ENCODE assay signal across 1 cellular context in the genomic region with DNA sequence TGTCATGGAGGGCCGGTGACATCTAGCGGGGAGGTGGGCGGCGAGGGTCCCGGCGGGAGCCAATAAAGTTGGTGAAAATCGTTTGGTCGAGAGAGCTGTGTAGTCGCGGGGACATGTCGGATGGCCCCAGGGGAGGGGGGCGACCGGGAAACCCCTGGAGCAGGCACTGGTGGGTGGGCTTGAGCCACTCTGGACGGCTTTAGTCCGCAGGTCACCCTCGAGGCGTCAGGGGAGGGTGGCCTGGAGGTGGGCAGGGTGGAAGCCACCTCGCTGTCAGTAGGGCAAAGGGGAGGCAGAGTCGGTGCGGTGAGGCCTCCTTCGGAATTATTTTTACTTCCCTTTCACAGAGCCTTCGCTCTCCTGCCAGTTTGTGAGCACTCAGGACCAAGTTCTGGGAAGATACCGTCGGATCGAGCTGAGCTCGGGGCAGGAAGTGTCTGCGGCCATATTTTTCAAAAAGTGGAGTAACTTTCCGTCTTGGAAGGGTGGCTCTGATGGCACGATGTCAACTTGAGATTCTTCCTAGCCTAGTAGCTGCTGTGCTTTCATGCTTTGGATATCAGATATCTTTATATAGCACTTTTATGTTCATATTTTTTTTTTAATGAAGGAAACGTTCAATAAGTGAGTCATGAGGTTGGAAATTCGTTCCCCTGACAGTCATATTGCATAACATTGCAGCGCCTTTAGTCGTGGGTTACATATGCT.
TF ChIP-seq lines count a peak whose summit lies in the region.

No MANE protein-coding gene starts in this region.

TF ChIP-seq in HepG2, 621 proteins besides CTCF, POLR2A, EP300 and RAD21:
- TF ChIP-seq ZNF616 (CRISPR knock-in tag; IDR thresholded peaks at IDR 0.05; ENCODE audit: low read depth) (no peak), CEBPB (IDR thresholded peaks at IDR 0.05; ENCODE audit: borderline replicate concordance, low read depth, low read length) (peak; percentile 46), ZNF777 (CRISPR knock-in tag; IDR thresholded peaks at IDR 0.05) (peak; percentile 61), PPARG (CRISPR knock-in tag; conservative IDR thresholded peaks at IDR 0.05) (peak; percentile 68; the same call in 1 of the 2 replicates), PLRG1 (conservative IDR thresholded peaks at IDR 0.05) (no peak), ZNF367 (CRISPR knock-in tag; IDR thresholded peaks at IDR 0.05; ENCODE audit: borderline replicate concordance) (no peak), FOXK1 (CRISPR knock-in tag; IDR thresholded peaks at IDR 0.05; ENCODE audit: borderline replicate concordance, low read depth) (no peak), ZSCAN12 (CRISPR knock-in tag; IDR thresholded peaks at IDR 0.05) (no peak), ZNF280D (CRISPR knock-in tag; IDR thresholded peaks at IDR 0.05) (0 out of 2 replicates have a peak, but pooled peaks have one; percentile 6), ZNF761 (CRISPR knock-in tag; conservative IDR thresholded peaks at IDR 0.05) (no peak), CEBPG (CRISPR knock-in tag; IDR thresholded peaks at IDR 0.05) (peak; percentile 69), ZNF446 (CRISPR knock-in tag; IDR thresholded peaks at IDR 0.05) (no peak), RXRB (CRISPR knock-in tag; IDR thresholded peaks at IDR 0.05; ENCODE audit: borderline replicate concordance) (0 out of 2 replicates have a peak, but pooled peaks have one; percentile 13), ISX (CRISPR knock-in tag; conservative IDR thresholded peaks at IDR 0.05) (no peak), ZFP62 (CRISPR knock-in tag; IDR thresholded peaks at IDR 0.05) (no peak), FOXP4 (CRISPR knock-in tag; IDR thresholded peaks at IDR 0.05) (no peak), ZNF615 (CRISPR knock-in tag; IDR thresholded peaks at IDR 0.05; ENCODE audit: borderline replicate concordance) (no peak), ZFY (CRISPR knock-in tag; IDR thresholded peaks at IDR 0.05) (0 out of 2 replicates have a peak, but pooled peaks have one; percentile 5)
- TF ChIP-seq, protein P1, sequence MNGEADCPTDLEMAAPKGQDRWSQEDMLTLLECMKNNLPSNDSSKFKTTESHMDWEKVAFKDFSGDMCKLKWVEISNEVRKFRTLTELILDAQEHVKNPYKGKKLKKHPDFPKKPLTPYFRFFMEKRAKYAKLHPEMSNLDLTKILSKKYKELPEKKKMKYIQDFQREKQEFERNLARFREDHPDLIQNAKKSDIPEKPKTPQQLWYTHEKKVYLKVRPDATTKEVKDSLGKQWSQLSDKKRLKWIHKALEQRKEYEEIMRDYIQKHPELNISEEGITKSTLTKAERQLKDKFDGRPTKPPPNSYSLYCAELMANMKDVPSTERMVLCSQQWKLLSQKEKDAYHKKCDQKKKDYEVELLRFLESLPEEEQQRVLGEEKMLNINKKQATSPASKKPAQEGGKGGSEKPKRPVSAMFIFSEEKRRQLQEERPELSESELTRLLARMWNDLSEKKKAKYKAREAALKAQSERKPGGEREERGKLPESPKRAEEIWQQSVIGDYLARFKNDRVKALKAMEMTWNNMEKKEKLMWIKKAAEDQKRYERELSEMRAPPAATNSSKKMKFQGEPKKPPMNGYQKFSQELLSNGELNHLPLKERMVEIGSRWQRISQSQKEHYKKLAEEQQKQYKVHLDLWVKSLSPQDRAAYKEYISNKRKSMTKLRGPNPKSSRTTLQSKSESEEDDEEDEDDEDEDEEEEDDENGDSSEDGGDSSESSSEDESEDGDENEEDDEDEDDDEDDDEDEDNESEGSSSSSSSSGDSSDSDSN (CRISPR knock-in tag; IDR thresholded peaks at IDR 0.05): no peak; the same call in 1 of the 2 replicates
- TF ChIP-seq, protein P2, sequence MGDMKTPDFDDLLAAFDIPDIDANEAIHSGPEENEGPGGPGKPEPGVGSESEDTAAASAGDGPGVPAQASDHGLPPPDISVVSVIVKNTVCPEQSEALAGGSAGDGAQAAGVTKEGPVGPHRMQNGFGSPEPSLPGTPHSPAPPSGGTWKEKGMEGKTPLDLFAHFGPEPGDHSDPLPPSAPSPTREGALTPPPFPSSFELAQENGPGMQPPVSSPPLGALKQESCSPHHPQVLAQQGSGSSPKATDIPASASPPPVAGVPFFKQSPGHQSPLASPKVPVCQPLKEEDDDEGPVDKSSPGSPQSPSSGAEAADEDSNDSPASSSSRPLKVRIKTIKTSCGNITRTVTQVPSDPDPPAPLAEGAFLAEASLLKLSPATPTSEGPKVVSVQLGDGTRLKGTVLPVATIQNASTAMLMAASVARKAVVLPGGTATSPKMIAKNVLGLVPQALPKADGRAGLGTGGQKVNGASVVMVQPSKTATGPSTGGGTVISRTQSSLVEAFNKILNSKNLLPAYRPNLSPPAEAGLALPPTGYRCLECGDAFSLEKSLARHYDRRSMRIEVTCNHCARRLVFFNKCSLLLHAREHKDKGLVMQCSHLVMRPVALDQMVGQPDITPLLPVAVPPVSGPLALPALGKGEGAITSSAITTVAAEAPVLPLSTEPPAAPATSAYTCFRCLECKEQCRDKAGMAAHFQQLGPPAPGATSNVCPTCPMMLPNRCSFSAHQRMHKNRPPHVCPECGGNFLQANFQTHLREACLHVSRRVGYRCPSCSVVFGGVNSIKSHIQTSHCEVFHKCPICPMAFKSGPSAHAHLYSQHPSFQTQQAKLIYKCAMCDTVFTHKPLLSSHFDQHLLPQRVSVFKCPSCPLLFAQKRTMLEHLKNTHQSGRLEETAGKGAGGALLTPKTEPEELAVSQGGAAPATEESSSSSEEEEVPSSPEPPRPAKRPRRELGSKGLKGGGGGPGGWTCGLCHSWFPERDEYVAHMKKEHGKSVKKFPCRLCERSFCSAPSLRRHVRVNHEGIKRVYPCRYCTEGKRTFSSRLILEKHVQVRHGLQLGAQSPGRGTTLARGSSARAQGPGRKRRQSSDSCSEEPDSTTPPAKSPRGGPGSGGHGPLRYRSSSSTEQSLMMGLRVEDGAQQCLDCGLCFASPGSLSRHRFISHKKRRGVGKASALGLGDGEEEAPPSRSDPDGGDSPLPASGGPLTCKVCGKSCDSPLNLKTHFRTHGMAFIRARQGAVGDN (CRISPR knock-in tag; IDR thresholded peaks at IDR 0.05): peak; percentile 44
- TF ChIP-seq, protein P3, sequence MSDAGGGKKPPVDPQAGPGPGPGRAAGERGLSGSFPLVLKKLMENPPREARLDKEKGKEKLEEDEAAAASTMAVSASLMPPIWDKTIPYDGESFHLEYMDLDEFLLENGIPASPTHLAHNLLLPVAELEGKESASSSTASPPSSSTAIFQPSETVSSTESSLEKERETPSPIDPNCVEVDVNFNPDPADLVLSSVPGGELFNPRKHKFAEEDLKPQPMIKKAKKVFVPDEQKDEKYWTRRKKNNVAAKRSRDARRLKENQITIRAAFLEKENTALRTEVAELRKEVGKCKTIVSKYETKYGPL (CRISPR knock-in tag; IDR thresholded peaks at IDR 0.05): peak; percentile 32; the same call in 1 of the 2 replicates
